In genomic region chrX:95836517-95836916, GRCh38 we compare ENCODE assay signal across 33 cellular contexts.
DNase-seq lines count a peak whose midpoint lies in the region; FAIRE-seq and TF ChIP-seq lines count a peak whose summit lies in the region.
"Had no signal": no experiment of that assay in that cellular context is flagged by ENCODE, and none has a peak within 500 bp of the region (broad histone marks: within the 10 kb centered on the region; RNA-seq: fewer than 3 reads in every experiment).

No MANE protein-coding gene starts in this region.

- no peaks in the 10 kb centered on the region for H3K9me3 ChIP-seq in kidney (ENCODE audit: control insufficient read depth in 1 of 2, low read length in 2 of 2)
- H3K9me3 ChIP-seq: A549, BE2C, BLaER1, Caco-2 had no signal

- no peaks in the 10 kb centered on the region for H3K36me3 ChIP-seq in kidney (ENCODE audit: control insufficient read depth in 1 of 2, insufficient read depth in 2 of 2, low read length in 2 of 2)
- H3K36me3 ChIP-seq: BE2C; BLaER1; BLaER1 treated with 17β-estradiol and CSF1 and Interleukin-3, amounts not matched to agents 10 nM and 100 nM had no signal

- H3K4me3 ChIP-seq in kidney (ENCODE audit: low read length in 2 of 2), result no peak overlapping the region
- H3K4me3 ChIP-seq: A549; BLaER1; BLaER1 treated with 17β-estradiol and CSF1 and Interleukin-3, amounts not matched to agents 10 nM and 100 nM had no signal

- FAIRE-seq in kidney (lab: Jason Lieb, UNC), result no peak
- FAIRE-seq: A204.1, A549, D721Med had no signal

- no peak overlapping the region for H3K27ac ChIP-seq in kidney (ENCODE audit: low read depth in 2 of 2, low read length in 2 of 2)
- H3K27ac ChIP-seq: 22Rv1; A549; BLaER1; BLaER1 treated with 17β-estradiol and CSF1 and Interleukin-3, amounts not matched to agents 10 nM and 100 nM; C4-2B had no signal

- TF ChIP-seq CTCF in kidney (IDR thresholded peaks at IDR 0.05; ENCODE audit: borderline replicate concordance, extremely low read depth, insufficient read depth), result no peak
- no peak for TF ChIP-seq CTCF in GM13976 (IDR thresholded peaks at IDR 0.05; ENCODE audit: borderline replicate concordance, control extremely low read depth, extremely low read depth, insufficient read depth, missing control alignments)

- in situ Hi-C loops in GM13976 (cut with MboI; ENCODE audit: low sequenced_read_pairs, unreplicated experiment), result no loop called here

- intact Hi-C loops in kidney (cut with DNase I), result no loop called here
- intact Hi-C loops in posterior vena cava (cut with DNase I), result no loop called here

- no peak overlapping the region for H3K9ac ChIP-seq in kidney (ENCODE audit: low read length in 2 of 2)
- H3K9ac ChIP-seq: BLaER1; BLaER1 treated with 17β-estradiol and CSF1 and Interleukin-3, amounts not matched to agents 10 nM and 100 nM had no signal

- peak; percentile 15 for DNase-seq in kidney
- peak; percentile 80 for DNase-seq in mesenteric fat pad (ENCODE audit: low spot score)
- DNase-seq in posterior vena cava (ENCODE audit: low spot score), result peak; percentile 24
- DNase-seq in NCI-H1417 (lab: John Stamatoyannopoulos, UW), result no peak
- no peak for DNase-seq in islet precursor cell
- DNase-seq in GM13976 (ENCODE audit: low spot score), result no peak
- DNase-seq: 8988T; ACHN; AML-193; BE2C; C1 segment of cervical spinal cord; Caco-2; Calu3; CD4-positive, alpha-beta memory T cell; CD4-positive, alpha-beta T cell; CD4-positive, CD25-positive, alpha-beta regulatory T cell; CD8-positive, alpha-beta memory T cell; CD8-positive, alpha-beta T cell; COR-L47; DMS 273 treated with DMSO at 0.1 percent for 48 hours; DMS153; DMS53; DMS79; DMS79 treated with DMSO at 0.1 percent for 48 hours; DND-41; EL had no signal

- no peaks in the 10 kb centered on the region for H3K4me1 ChIP-seq in kidney (ENCODE audit: control insufficient read depth in 1 of 2, insufficient read depth in 1 of 2, low read depth in 1 of 2, low read length in 2 of 2)
- H3K4me1 ChIP-seq: A549; BE2C; BLaER1; BLaER1 treated with 17β-estradiol and CSF1 and Interleukin-3, amounts not matched to agents 10 nM and 100 nM; Caco-2 had no signal

Comparison
In these comparisons a context has a peak if more than half of its experiments do, and no peak if none do; other contexts are left out.
1. DNase-seq: peak in kidney (single experiment), mesenteric fat pad (single experiment) and posterior vena cava (single experiment); none in NCI-H1417 (0 of 3), islet precursor cell (single experiment) and GM13976 (single experiment).